Comparison of ENCODE assay signal across 2 cellular contexts in genomic region chr20:32945710-32946221, GRCh38.
TF ChIP-seq lines count a peak whose summit lies in the region.

No MANE protein-coding gene starts in this region.

TF ChIP-seq in HEK293, 187 proteins besides CTCF, POLR2A, EP300 and RAD21 (continued from another document):
- peak; percentile 18; the same call in 1 of the 2 replicates for TF ChIP-seq ZNF654 (tag by site-specific recombination; IDR thresholded peaks at IDR 0.05; ENCODE audit: low read depth)
- TF ChIP-seq ZNF148 (tag by site-specific recombination; IDR thresholded peaks at IDR 0.05; ENCODE audit: borderline replicate concordance) = no peak

TF ChIP-seq in endothelial cell of umbilical vein, 7 proteins besides CTCF, POLR2A, EP300 and RAD21 (continued from another document):
- no peak for TF ChIP-seq MAX (IDR thresholded peaks at IDR 0.05; ENCODE audit: insufficient read depth, insufficient read length)
- TF ChIP-seq POLR2AphosphoS5 (IDR thresholded peaks at IDR 0.05; ENCODE audit: insufficient read depth, low read depth, low read length) = no peak
- no peak for TF ChIP-seq JUN (IDR thresholded peaks at IDR 0.05; ENCODE audit: borderline replicate concordance, insufficient read depth, insufficient read length, low read depth)
- TF ChIP-seq MYC (IDR thresholded peaks at IDR 0.05; ENCODE audit: low read depth, low read length) = no peak
- TF ChIP-seq GATA2 (IDR thresholded peaks at IDR 0.05; ENCODE audit: insufficient read depth, insufficient read length, low read depth, low read length) = no peak
- TF ChIP-seq FOS (IDR thresholded peaks at IDR 0.05; ENCODE audit: borderline replicate concordance, insufficient read depth, low read length) = no peak
TF ChIP-seq in endothelial cell of umbilical vein: peak in this region for 0.
